In genomic region chr13:51579676-51580075, GRCh38 we compare ENCODE assay signal across 1 cellular context.
TF ChIP-seq lines count a peak whose summit lies in the region.

No MANE protein-coding gene starts in this region.

TF ChIP-seq in HepG2, 621 proteins besides CTCF, POLR2A, EP300 and RAD21:
- TF ChIP-seq, protein P1, sequence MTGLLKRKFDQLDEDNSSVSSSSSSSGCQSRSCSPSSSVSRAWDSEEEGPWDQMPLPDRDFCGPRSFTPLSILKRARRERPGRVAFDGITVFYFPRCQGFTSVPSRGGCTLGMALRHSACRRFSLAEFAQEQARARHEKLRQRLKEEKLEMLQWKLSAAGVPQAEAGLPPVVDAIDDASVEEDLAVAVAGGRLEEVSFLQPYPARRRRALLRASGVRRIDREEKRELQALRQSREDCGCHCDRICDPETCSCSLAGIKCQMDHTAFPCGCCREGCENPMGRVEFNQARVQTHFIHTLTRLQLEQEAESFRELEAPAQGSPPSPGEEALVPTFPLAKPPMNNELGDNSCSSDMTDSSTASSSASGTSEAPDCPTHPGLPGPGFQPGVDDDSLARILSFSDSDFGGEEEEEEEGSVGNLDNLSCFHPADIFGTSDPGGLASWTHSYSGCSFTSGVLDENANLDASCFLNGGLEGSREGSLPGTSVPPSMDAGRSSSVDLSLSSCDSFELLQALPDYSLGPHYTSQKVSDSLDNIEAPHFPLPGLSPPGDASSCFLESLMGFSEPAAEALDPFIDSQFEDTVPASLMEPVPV (CRISPR knock-in tag; IDR thresholded peaks at IDR 0.05) = no peak
- TF ChIP-seq ZNF850 (CRISPR knock-in tag; conservative IDR thresholded peaks at IDR 0.05) (no peak), SOX13 (IDR thresholded peaks at IDR 0.05) (no peak), SOX13 (CRISPR knock-in tag; conservative IDR thresholded peaks at IDR 0.05 in 1 of 2, IDR thresholded peaks at IDR 0.05 in 1 of 2) (peak in 1 of 2 experiments; percentile 12; a peak in 1 of 4 replicates), NFIB (CRISPR knock-in tag; IDR thresholded peaks at IDR 0.05; ENCODE audit: borderline replicate concordance) (no peak), CEBPB (IDR thresholded peaks at IDR 0.05; ENCODE audit: borderline replicate concordance, low read depth, low read length) (peak; percentile 37; the same call in 1 of the 2 replicates), ZNF878 (CRISPR knock-in tag; IDR thresholded peaks at IDR 0.05) (no peak)
